ENCODE assay signal across 11 cellular contexts in the genomic region with DNA sequence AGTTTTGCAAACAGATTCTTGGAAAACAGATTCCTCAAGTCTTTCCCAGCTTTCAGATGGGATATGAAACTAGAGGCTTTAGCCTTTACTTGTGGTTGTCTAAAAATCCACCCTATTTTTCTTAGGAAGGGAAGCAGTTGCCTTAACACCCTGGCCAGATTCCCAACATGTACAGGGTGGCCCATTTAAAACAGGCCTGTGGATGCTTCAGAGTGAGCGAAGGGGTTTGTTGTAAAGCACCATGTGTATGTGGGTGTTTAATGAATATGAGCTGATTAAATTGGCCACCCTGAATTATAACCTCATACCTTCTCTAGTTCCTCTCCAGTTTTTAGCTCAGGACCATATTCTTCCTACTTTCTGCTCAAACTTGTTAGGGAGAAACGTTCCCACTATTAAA.
DNase-seq lines count a peak whose midpoint lies in the region; ATAC-seq and TF ChIP-seq lines count a peak whose summit lies in the region.
"Had no signal": no experiment of that assay in that cellular context is flagged by ENCODE, and none has a peak within 500 bp of the region (broad histone marks: within the 10 kb centered on the region; RNA-seq: fewer than 3 reads in every experiment).

No MANE protein-coding gene starts in this region.

- H3F3A ChIP-seq in GM23338 (replicated peaks; ENCODE audit: low read depth) = no peaks in the 10 kb centered on the region

- H3K9me2 ChIP-seq in GM23338 (ENCODE audit: insufficient read depth) = no peaks in the 10 kb centered on the region

- TF ChIP-seq EP300 in stomach (IDR thresholded peaks at IDR 0.05) = no peak

- H2BK5ac ChIP-seq in mesenchymal stem cell (ENCODE audit: low read depth, low read length, poor library complexity, severe bottlenecking) = no peak overlapping the region

- H2BK120ac ChIP-seq in mesenchymal stem cell (ENCODE audit: low read depth, low read length) = no peak overlapping the region

- H3K4me1 ChIP-seq in GM23338 (ENCODE audit: insufficient read depth) = peaks cover 8% of the 10 kb centered on the region
- no peaks in the 10 kb centered on the region for H3K4me1 ChIP-seq in colonic mucosa
- H3K4me1 ChIP-seq in mesenchymal stem cell (ENCODE audit: control insufficient read depth, insufficient read depth, low read depth, low read length) = peaks cover 1% of the 10 kb centered on the region
- peaks cover 0 to 33% (median 24%) of the 10 kb centered on the region in 4 donors for H3K4me1 ChIP-seq in stomach

- DNase-seq in GM23338 (ENCODE audit: low spot score) (no peak), colonic mucosa (no peak), mesenchymal stem cell (no peak), stomach (no peak), GM10266 (ENCODE audit: extremely low spot score) (no peak), SIG-M5 treated with dmso at 0.1 percent for 504 hours (lab: John Stamatoyannopoulos, UW; ENCODE audit: unreplicated experiment) (no peak), NCI-H510A treated with DMSO at 0.1 percent for 48 hours (lab: John Stamatoyannopoulos, UW) (no peak)
- DNase-seq: DMS79, NCI-H526 treated with DMSO at 0.1 percent for 48 hours had no signal

- H3K9ac ChIP-seq in colonic mucosa (ENCODE audit: low read depth in 2 of 2, low read length in 2 of 2) (no peak overlapping the region), mesenchymal stem cell (ENCODE audit: low read length) (peak overlapping the region; percentile 72)

- WGBS in mesenchymal stem cell = 70% methylated on average over 1 of the region's 2 CpGs
- WGBS in stomach, 5 donors = 47 to 81% (median 70%) methylated on average over 2 of the region's 2 CpGs

- H2BK12ac ChIP-seq in mesenchymal stem cell (ENCODE audit: low read length in 2 of 2) = peak overlapping the region in 1 of 2 experiments; percentile 80

- no peaks in the 10 kb centered on the region for H3K79me2 ChIP-seq in GM23338 (replicated peaks; ENCODE audit: insufficient read depth)

- H3K36me3 Mint-ChIP-seq in GM23338 (ENCODE audit: low read depth) = no peaks in the 10 kb centered on the region

- no peak overlapping the region for H3K4me3 Mint-ChIP-seq in GM23338

- no peak overlapping the region for H3K27ac Mint-ChIP-seq in GM23338

- H3K79me1 ChIP-seq in mesenchymal stem cell (replicated peaks; ENCODE audit: low read length, poor library complexity, severe bottlenecking) = no peaks in the 10 kb centered on the region

- no peak overlapping the region for H2BK15ac ChIP-seq in mesenchymal stem cell (ENCODE audit: low read depth, poor library complexity, severe bottlenecking)

- intact Hi-C loops in colonic mucosa (cut with DNase I) = no loop called here
- intact Hi-C loops in stomach (cut with DNase I; ENCODE audit: low total_unique reads) = no loop called here

- H3K4me3 ChIP-seq in GM23338 (no peak overlapping the region), colonic mucosa (no peak overlapping the region), mesenchymal stem cell (ENCODE audit: insufficient read depth in 1 of 2, low read depth in 1 of 2, low read length in 2 of 2) (no peak overlapping the region), stomach (no peak overlapping the region)
- H3K4me3 ChIP-seq: cardiac muscle cell had no signal

- H3K27me3 Mint-ChIP-seq in GM23338 (ENCODE audit: insufficient read depth, low read depth, poor library complexity) = no peaks in the 10 kb centered on the region

- no peak overlapping the region for H4K91ac ChIP-seq in mesenchymal stem cell (ENCODE audit: low read length)

- H3K36me3 ChIP-seq in GM23338 (ENCODE audit: insufficient read depth) (no peaks in the 10 kb centered on the region), colonic mucosa (no peaks in the 10 kb centered on the region), mesenchymal stem cell (ENCODE audit: control insufficient read depth in 1 of 2, insufficient read depth in 2 of 2, low read depth in 1 of 2, low read length in 2 of 2) (no peaks in the 10 kb centered on the region), stomach (no peaks in the 10 kb centered on the region)
- H3K36me3 ChIP-seq: cardiac muscle cell had no signal

- no peak overlapping the region for H4K8ac ChIP-seq in mesenchymal stem cell (ENCODE audit: low read length)

- peak overlapping the region in 1 of 2 experiments; percentile 9 for H3K18ac ChIP-seq in mesenchymal stem cell (ENCODE audit: low read depth in 1 of 2, low read length in 2 of 2)

- no peak overlapping the region for H2AK5ac ChIP-seq in mesenchymal stem cell (ENCODE audit: low read length, severe bottlenecking)

- no peaks in the 10 kb centered on the region for H4K20me1 ChIP-seq in GM23338 (replicated peaks; ENCODE audit: insufficient read depth)

- H3K23ac ChIP-seq in mesenchymal stem cell (ENCODE audit: low read length in 2 of 2) = no peak overlapping the region

- H3K4ac ChIP-seq in mesenchymal stem cell (ENCODE audit: low read depth in 1 of 2, low read length in 2 of 2) = peak overlapping the region in 1 of 2 experiments; percentile 40

- peaks cover 21% of the 10 kb centered on the region for H3K4me1 Mint-ChIP-seq in GM23338

- ATAC-seq in GM23338 (no peak), GM18867 (IDR thresholded peaks at IDR 0.05; ENCODE audit: unreplicated experiment) (no peak)

- H3K27ac ChIP-seq in GM23338 (ENCODE audit: low read depth) = no peak overlapping the region
- H3K27ac ChIP-seq in colonic mucosa = peak overlapping the region; percentile 56
- no peak overlapping the region for H3K27ac ChIP-seq in mesenchymal stem cell (ENCODE audit: low read length, poor library complexity, severe bottlenecking)
- H3K27ac ChIP-seq in stomach = peak overlapping the region in 4 of 5 donors; percentile 3 to 70 (median 60)
- H3K27ac ChIP-seq: cardiac muscle cell had no signal

- no peak for TF ChIP-seq POLR2A in stomach (IDR thresholded peaks at IDR 0.05)

- H3K14ac ChIP-seq in mesenchymal stem cell (ENCODE audit: low read length in 2 of 2) = no peak overlapping the region

- no peaks in the 10 kb centered on the region; the same call in 2 of the 3 replicates for H3K9me3 Mint-ChIP-seq in GM23338

- H3K9me3 ChIP-seq in colonic mucosa (no peaks in the 10 kb centered on the region), mesenchymal stem cell (ENCODE audit: control insufficient read depth, low read length) (no peaks in the 10 kb centered on the region), stomach (no peaks in the 10 kb centered on the region)

- no peak for TF ChIP-seq CTCF in GM23338 (conservative IDR thresholded peaks at IDR 0.05; ENCODE audit: low read depth in 2 of 2)
- TF ChIP-seq CTCF in colonic mucosa (IDR thresholded peaks at IDR 0.05) = no peak
- no peak for TF ChIP-seq CTCF in stomach (IDR thresholded peaks at IDR 0.05)
- TF ChIP-seq CTCF in GM10266 (IDR thresholded peaks at IDR 0.05; ENCODE audit: control insufficient read depth, insufficient read depth, low read depth, missing control alignments) = no peak

- H3K27me3 ChIP-seq in GM23338 (ENCODE audit: insufficient read depth) (no peaks in the 10 kb centered on the region), colonic mucosa (no peaks in the 10 kb centered on the region), mesenchymal stem cell (ENCODE audit: control insufficient read depth in 1 of 2, insufficient read depth in 1 of 2, low read length in 2 of 2) (no peaks in the 10 kb centered on the region), stomach (no peaks in the 10 kb centered on the region)
- H3K27me3 ChIP-seq: cardiac muscle cell had no signal

- H3K4me2 ChIP-seq in GM23338 (no peak overlapping the region), mesenchymal stem cell (ENCODE audit: low read length, poor library complexity, severe bottlenecking) (no peak overlapping the region)

- H2AFZ ChIP-seq in GM23338 = 0 out of 2 replicates have a peak overlapping the region, but pooled peaks have one; percentile 19
- H2AFZ ChIP-seq in mesenchymal stem cell (ENCODE audit: low read depth, low read length) = no peak overlapping the region

TF ChIP-seq in GM23338, 12 proteins besides CTCF, POLR2A, EP300 and RAD21 (continues in another document):
- TF ChIP-seq CREB1 (CRISPR knock-in tag; IDR thresholded peaks at IDR 0.05; ENCODE audit: low read depth) (no peak), ZNF114 (CRISPR knock-in tag; IDR thresholded peaks at IDR 0.05) (no peak), POLR2AphosphoS5 (IDR thresholded peaks at IDR 0.05; ENCODE audit: low read depth) (no peak), JUNB (IDR thresholded peaks at IDR 0.05; ENCODE audit: unreplicated experiment) (no peak), ZNF331 (CRISPR knock-in tag; IDR thresholded peaks at IDR 0.05; ENCODE audit: low read depth) (no peak), EZH2phosphoT487 (IDR thresholded peaks at IDR 0.05; ENCODE audit: unreplicated experiment) (no peak)
- TF ChIP-seq, protein P1, sequence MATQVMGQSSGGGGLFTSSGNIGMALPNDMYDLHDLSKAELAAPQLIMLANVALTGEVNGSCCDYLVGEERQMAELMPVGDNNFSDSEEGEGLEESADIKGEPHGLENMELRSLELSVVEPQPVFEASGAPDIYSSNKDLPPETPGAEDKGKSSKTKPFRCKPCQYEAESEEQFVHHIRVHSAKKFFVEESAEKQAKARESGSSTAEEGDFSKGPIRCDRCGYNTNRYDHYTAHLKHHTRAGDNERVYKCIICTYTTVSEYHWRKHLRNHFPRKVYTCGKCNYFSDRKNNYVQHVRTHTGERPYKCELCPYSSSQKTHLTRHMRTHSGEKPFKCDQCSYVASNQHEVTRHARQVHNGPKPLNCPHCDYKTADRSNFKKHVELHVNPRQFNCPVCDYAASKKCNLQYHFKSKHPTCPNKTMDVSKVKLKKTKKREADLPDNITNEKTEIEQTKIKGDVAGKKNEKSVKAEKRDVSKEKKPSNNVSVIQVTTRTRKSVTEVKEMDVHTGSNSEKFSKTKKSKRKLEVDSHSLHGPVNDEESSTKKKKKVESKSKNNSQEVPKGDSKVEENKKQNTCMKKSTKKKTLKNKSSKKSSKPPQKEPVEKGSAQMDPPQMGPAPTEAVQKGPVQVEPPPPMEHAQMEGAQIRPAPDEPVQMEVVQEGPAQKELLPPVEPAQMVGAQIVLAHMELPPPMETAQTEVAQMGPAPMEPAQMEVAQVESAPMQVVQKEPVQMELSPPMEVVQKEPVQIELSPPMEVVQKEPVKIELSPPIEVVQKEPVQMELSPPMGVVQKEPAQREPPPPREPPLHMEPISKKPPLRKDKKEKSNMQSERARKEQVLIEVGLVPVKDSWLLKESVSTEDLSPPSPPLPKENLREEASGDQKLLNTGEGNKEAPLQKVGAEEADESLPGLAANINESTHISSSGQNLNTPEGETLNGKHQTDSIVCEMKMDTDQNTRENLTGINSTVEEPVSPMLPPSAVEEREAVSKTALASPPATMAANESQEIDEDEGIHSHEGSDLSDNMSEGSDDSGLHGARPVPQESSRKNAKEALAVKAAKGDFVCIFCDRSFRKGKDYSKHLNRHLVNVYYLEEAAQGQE (IDR thresholded peaks at IDR 0.05; ENCODE audit: unreplicated experiment) = no peak

Comparison
In these comparisons a context has a peak if more than half of its experiments do, and no peak if none do; other contexts are left out.
1. H3K27ac ChIP-seq: peak in colonic mucosa (single experiment) and stomach (4 of 5); none in GM23338 (single experiment) and mesenchymal stem cell (single experiment).